8 cellular contexts compared by ENCODE assay signal in the genomic region with DNA sequence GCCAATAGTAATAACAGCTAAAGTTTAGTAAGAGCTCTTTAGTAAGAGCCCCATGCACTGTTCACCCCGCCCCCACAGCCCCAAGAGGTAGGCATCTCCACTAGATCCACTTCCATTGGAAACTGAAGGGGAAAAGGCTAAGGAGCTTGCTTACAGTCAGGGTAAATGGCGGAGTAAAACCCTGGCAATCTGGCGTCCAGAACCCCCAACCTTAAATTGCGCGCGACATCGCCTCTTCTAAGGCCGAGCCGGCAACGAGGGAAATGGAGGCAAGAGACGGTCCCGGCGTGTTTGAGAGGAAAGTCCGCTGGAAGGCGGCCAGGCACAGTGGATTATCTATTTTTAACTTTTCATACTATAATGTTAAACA. TPM values are rescaled to one million over a fixed set of nuclear protein-coding genes. Genes with fewer than 3 reads are reported as not detected.
DNase-seq lines count a peak whose midpoint lies in the region; ATAC-seq and TF ChIP-seq lines count a peak whose summit lies in the region.

No MANE protein-coding gene starts in this region.

- peaks cover 13% of the 10 kb centered on the region for H4K20me1 ChIP-seq in DND-41 (ENCODE audit: insufficient read depth, low read length)

- no peak for TF ChIP-seq CTCF in DND-41 (IDR thresholded peaks at IDR 0.05; ENCODE audit: borderline replicate concordance, extremely low read depth, low read length, poor library complexity, severe bottlenecking)

- peaks cover 42% of the 10 kb centered on the region for H3K4me1 ChIP-seq in DND-41 (ENCODE audit: insufficient read depth, low read length)
- peaks cover 22 to 28% of the 10 kb centered on the region in 2 donors for H3K4me1 ChIP-seq in duodenal mucosa (ENCODE audit: control insufficient read depth in 1 of 2, insufficient read depth in 2 of 2, low read length in 2 of 2)
- H3K4me1 ChIP-seq in mononuclear cell (ENCODE audit: insufficient read depth, low read length) = peaks cover 40% of the 10 kb centered on the region
- H3K4me1 ChIP-seq in urinary bladder (ENCODE audit: insufficient read depth) = no peaks in the 10 kb centered on the region

- peak; percentile 43 for ATAC-seq in DND-41 (ENCODE audit: insufficient read depth, low read depth)
- peak; percentile 6 for ATAC-seq in GM19463 (IDR thresholded peaks at IDR 0.05; ENCODE audit: unreplicated experiment)
- ATAC-seq in HG03469 (IDR thresholded peaks at IDR 0.05; ENCODE audit: unreplicated experiment) = peak; percentile 10

- H3K27me3 ChIP-seq in DND-41 (ENCODE audit: insufficient read depth, low read length, poor library complexity) = no peaks in the 10 kb centered on the region
- H3K27me3 ChIP-seq in duodenal mucosa (ENCODE audit: control insufficient read depth in 1 of 2, insufficient read depth in 2 of 2, low read length in 2 of 2) = no peaks in the 10 kb centered on the region
- no peaks in the 10 kb centered on the region for H3K27me3 ChIP-seq in mononuclear cell (ENCODE audit: insufficient read depth, low read length)

- H3K79me2 ChIP-seq in DND-41 (ENCODE audit: insufficient read depth, low read length) = peaks cover 86% of the 10 kb centered on the region

- under 1% methylated on average over 15 of the region's 15 CpGs for WGBS in urinary bladder

- H3K36me3 ChIP-seq in DND-41 (ENCODE audit: insufficient read depth, low read length) (peaks cover 15% of the 10 kb centered on the region), duodenal mucosa (ENCODE audit: control insufficient read depth in 1 of 2, insufficient read depth in 2 of 2, low read length in 2 of 2) (peaks cover 0 to 7% of the 10 kb centered on the region in 2 donors), urinary bladder (ENCODE audit: insufficient read depth) (peaks cover 1% of the 10 kb centered on the region)

- H3K9ac ChIP-seq in DND-41 (ENCODE audit: low read depth, low read length) (peak overlapping the region; percentile 94), duodenal mucosa (ENCODE audit: low read depth in 1 of 2, low read length in 2 of 2) (peak overlapping the region; percentile 48 to 98)

- H3K9me3 ChIP-seq in DND-41 (ENCODE audit: insufficient read depth, low read length, severe bottlenecking) (no peaks in the 10 kb centered on the region), duodenal mucosa (ENCODE audit: control insufficient read depth in 1 of 2, low read length in 2 of 2) (no peaks in the 10 kb centered on the region), mononuclear cell (ENCODE audit: low read depth, low read length) (no peaks in the 10 kb centered on the region)

- peak overlapping the region; percentile 63 for H3K4me2 ChIP-seq in DND-41 (ENCODE audit: insufficient read depth, low read length)

- peak overlapping the region; percentile 98 for H2AFZ ChIP-seq in DND-41 (ENCODE audit: low read depth, low read length)

- no peak for DNase-seq in DND-41
- peak; percentile 59 to 62 for DNase-seq in SHP77 (lab: John Stamatoyannopoulos, UW)
- DNase-seq in KBM-7 = no peak

- H3K4me3 ChIP-seq in DND-41 (ENCODE audit: low read depth in 1 of 2, low read length in 2 of 2) = peak overlapping the region; percentile 92 to 99
- peak overlapping the region; percentile 98 for H3K4me3 ChIP-seq in duodenal mucosa (ENCODE audit: low read depth in 1 of 2, low read length in 2 of 2)
- H3K4me3 ChIP-seq in mononuclear cell (ENCODE audit: low read length) = peak overlapping the region; percentile 96
- peak overlapping the region; percentile 60 for H3K4me3 ChIP-seq in urinary bladder (ENCODE audit: low read depth, low read length)

- in situ Hi-C loops in KBM-7 (cut with MboI; ENCODE audit: low pct_unique_long_range_greater_than_20kb, low sequenced_read_pairs) = no loop called here

- peak overlapping the region; percentile 90 for H3K27ac ChIP-seq in DND-41 (ENCODE audit: low read length)
- H3K27ac ChIP-seq in duodenal mucosa (ENCODE audit: low read depth, low read length) = no peak overlapping the region
- H3K27ac ChIP-seq in urinary bladder (ENCODE audit: low read depth) = no peak overlapping the region

RNA-seq across cellular contexts. Expression of gene C3orf38, which starts 0.6 kb away (rescaled TPM):
- total RNA-seq in mononuclear cell (76.1 TPM), urinary bladder (60.5 TPM)
- 7.7 TPM for polyA plus RNA-seq in urinary bladder

Comparison
In these comparisons a context has a peak if more than half of its experiments do, and no peak if none do; other contexts are left out.
1. DNase-seq: peak in SHP77 (2 of 2); none in DND-41 (single experiment) and KBM-7 (single experiment).
2. Peak in every context shown above with its lines, with median percentiles within 50 percentile points of each other: ATAC-seq and H3K4me3 ChIP-seq.